ENCODE assay signal across 8 cellular contexts in the genomic region with DNA sequence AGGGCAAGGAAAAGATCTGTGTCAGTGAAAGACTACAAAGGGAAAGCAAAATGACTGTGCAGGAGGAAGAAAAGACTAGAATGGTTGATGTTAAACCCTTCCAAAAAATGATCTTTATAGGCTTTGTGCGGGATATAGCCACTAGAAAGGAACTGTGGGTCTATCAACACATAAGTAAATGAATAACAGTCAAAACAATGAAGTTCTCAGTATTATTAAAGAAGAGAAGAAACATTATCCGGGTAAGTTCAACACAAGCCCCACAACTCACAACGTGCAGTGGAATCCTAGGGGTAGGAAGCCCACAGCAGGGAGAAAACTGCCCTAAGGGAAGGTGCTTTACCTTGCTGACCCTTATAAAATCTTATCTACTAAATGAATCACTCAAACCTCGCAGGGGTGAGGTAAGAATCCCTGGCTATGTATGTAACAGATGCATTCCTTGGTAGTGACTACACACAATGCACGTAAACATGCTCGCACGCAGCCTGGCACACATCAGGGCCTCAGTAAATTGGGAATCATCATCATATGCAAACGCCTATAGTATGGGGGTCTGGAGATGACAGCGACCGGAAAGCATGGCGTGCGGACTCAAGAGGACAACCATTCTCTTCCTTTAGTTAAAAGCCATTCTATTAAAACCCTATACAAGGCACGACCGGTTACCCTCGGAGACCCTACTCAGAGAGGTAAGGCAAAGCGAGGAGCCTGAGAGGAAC. TPM values are rescaled to one million over a fixed set of nuclear protein-coding genes. Genes with fewer than 3 reads are reported as not detected.
DNase-seq lines count a peak whose midpoint lies in the region; ATAC-seq and TF ChIP-seq lines count a peak whose summit lies in the region.

No MANE protein-coding gene starts in this region.

- peaks cover 10 to 13% (median 10%) of the 10 kb centered on the region in 3 donors for H3K4me1 Mint-ChIP-seq in CD8-positive, alpha-beta memory T cell
- H3K4me1 Mint-ChIP-seq in activated T-helper 17 cell treated with anti-CD3 and anti-CD28 coated beads, Interleukin-2, amount 50 U/mL, for 72 hours = no peaks in the 10 kb centered on the region
- peaks cover 12 to 16% of the 10 kb centered on the region in 2 donors for H3K4me1 Mint-ChIP-seq in immature natural killer cell

- no peak for TF ChIP-seq POLR2A in suprapubic skin (IDR thresholded peaks at IDR 0.05)

- 1% methylated on average over 16 of the region's 16 CpGs for WGBS in suprapubic skin

- H3K36me3 ChIP-seq in CD8-positive, alpha-beta memory T cell (ENCODE audit: insufficient read depth, low read length) = no peaks in the 10 kb centered on the region
- H3K36me3 ChIP-seq in suprapubic skin = no peaks in the 10 kb centered on the region

- peaks cover 0 to 5% (median 0%) of the 10 kb centered on the region in 3 donors for H3K36me3 Mint-ChIP-seq in CD8-positive, alpha-beta memory T cell
- H3K36me3 Mint-ChIP-seq in activated T-helper 17 cell treated with anti-CD3 and anti-CD28 coated beads, Interleukin-2, amount 50 U/mL, for 72 hours (ENCODE audit: low read depth) = peaks cover 7% of the 10 kb centered on the region
- H3K36me3 Mint-ChIP-seq in immature natural killer cell = peaks cover 5 to 8% (median 7%) of the 10 kb centered on the region in 3 donors

- TF ChIP-seq EP300 in suprapubic skin (IDR thresholded peaks at IDR 0.05) = no peak

- peaks cover 14% of the 10 kb centered on the region for H3K4me1 ChIP-seq in CD8-positive, alpha-beta memory T cell (ENCODE audit: insufficient read depth, low read length)
- H3K4me1 ChIP-seq in suprapubic skin = peaks cover 74% of the 10 kb centered on the region

- H3K27ac Mint-ChIP-seq in CD8-positive, alpha-beta memory T cell = peak overlapping the region in 6 of 8 donors; percentile 40 to 79 (median 64)
- no peak overlapping the region for H3K27ac Mint-ChIP-seq in activated T-helper 17 cell treated with anti-CD3 and anti-CD28 coated beads, Interleukin-2, amount 50 U/mL, for 72 hours
- peak overlapping the region in 4 of 6 donors; percentile 54 to 75 (median 68) for H3K27ac Mint-ChIP-seq in immature natural killer cell

- POLR2A ChIA-PET in CD8-positive, alpha-beta memory T cell (lab: Charles Lee) = no interaction called here

- no peak for DNase-seq in CD8-positive, alpha-beta memory T cell
- DNase-seq in immature natural killer cell (no peak), suprapubic skin (ENCODE audit: low spot score in 2 of 2) (no peak), NCI-H146 treated with DMSO at 0.1 percent for 48 hours (lab: John Stamatoyannopoulos, UW; ENCODE audit: unreplicated experiment) (no peak), C1 segment of cervical spinal cord (lab: John Stamatoyannopoulos, UW) (no peak)

- peak overlapping the region; percentile 73 to 91 (median 80) for H3K4me3 Mint-ChIP-seq in CD8-positive, alpha-beta memory T cell
- peak overlapping the region; percentile 68 for H3K4me3 Mint-ChIP-seq in activated T-helper 17 cell treated with anti-CD3 and anti-CD28 coated beads, Interleukin-2, amount 50 U/mL, for 72 hours
- H3K4me3 Mint-ChIP-seq in immature natural killer cell = peak overlapping the region; percentile 78 to 85 (median 80)

- H3K4me3 ChIP-seq in CD8-positive, alpha-beta memory T cell (ENCODE audit: low read length) = peak overlapping the region; percentile 77
- peak overlapping the region; percentile 50 for H3K4me3 ChIP-seq in suprapubic skin

- peaks cover 4% of the 10 kb centered on the region for H3K9me3 ChIP-seq in CD8-positive, alpha-beta memory T cell (ENCODE audit: low read length)
- H3K9me3 ChIP-seq in suprapubic skin = no peaks in the 10 kb centered on the region

- no peak for TF ChIP-seq CTCF in suprapubic skin (IDR thresholded peaks at IDR 0.05)

- CTCF ChIA-PET in CD8-positive, alpha-beta memory T cell (lab: Charles Lee) = no interaction called here

- peaks cover 43 to 71% of the 10 kb centered on the region in 2 donors for H3K27me3 Mint-ChIP-seq in CD8-positive, alpha-beta memory T cell
- peaks cover 28% of the 10 kb centered on the region for H3K27me3 Mint-ChIP-seq in activated T-helper 17 cell treated with anti-CD3 and anti-CD28 coated beads, Interleukin-2, amount 50 U/mL, for 72 hours
- peaks cover 13 to 41% (median 23%) of the 10 kb centered on the region in 3 donors for H3K27me3 Mint-ChIP-seq in immature natural killer cell (ENCODE audit: low read depth in 3 of 3)

- peaks cover 11% of the 10 kb centered on the region for H3K27me3 ChIP-seq in CD8-positive, alpha-beta memory T cell (ENCODE audit: insufficient read depth, low read length, poor library complexity, severe bottlenecking)
- H3K27me3 ChIP-seq in suprapubic skin = peaks cover 38% of the 10 kb centered on the region

- H3K9me3 Mint-ChIP-seq in CD8-positive, alpha-beta memory T cell = peaks cover 22 to 55% (median 29%) of the 10 kb centered on the region in 5 donors
- H3K9me3 Mint-ChIP-seq in activated T-helper 17 cell treated with anti-CD3 and anti-CD28 coated beads, Interleukin-2, amount 50 U/mL, for 72 hours = peaks cover 12% of the 10 kb centered on the region
- H3K9me3 Mint-ChIP-seq in immature natural killer cell = peaks cover 8 to 82% (median 37%) of the 10 kb centered on the region in 6 donors

- peak overlapping the region; percentile 65 for H3K27ac ChIP-seq in CD8-positive, alpha-beta memory T cell (ENCODE audit: low read depth, low read length)
- H3K27ac ChIP-seq in suprapubic skin = peak overlapping the region; percentile 74

- peak; percentile 45 for ATAC-seq in GM19455 (IDR thresholded peaks at IDR 0.05; ENCODE audit: unreplicated experiment)
- peak; percentile 12 for ATAC-seq in HG03460 (IDR thresholded peaks at IDR 0.05; ENCODE audit: unreplicated experiment)
- peak; percentile 8 for ATAC-seq in activated T-helper 17 cell treated with anti-CD3 and anti-CD28 coated beads, Interleukin-2, amount 50 U/mL, for 72 hours (replicated peaks)

RNA-seq across cellular contexts. Expression of a gene that starts 11.3 kb away (rescaled TPM):
- not detected for total RNA-seq in CD8-positive, alpha-beta memory T cell
- not detected for polyA plus RNA-seq in CD8-positive, alpha-beta memory T cell
- under 1 TPM in 1 of 2 donors, not detected in 1; 0.52 TPM for total RNA-seq in activated T-helper 17 cell treated with anti-CD3 and anti-CD28 coated beads, Interleukin-2, amount 50 U/mL, for 72 hours
- polyA plus RNA-seq in immature natural killer cell = not detected
- 100 to 1,000 TPM in 1 of 4 donors, 10 to 100 TPM in 3; 86.7 to 135 (median 91.9) TPM for total RNA-seq in suprapubic skin

Comparison
In these comparisons a context has a peak if more than half of its experiments do, and no peak if none do; other contexts are left out.
1. RNA of a gene that starts 11.3 kb away (total RNA-seq): 86.7 to 135 TPM in suprapubic skin; 0.52 TPM in activated T-helper 17 cell treated with anti-CD3 and anti-CD28 coated beads, Interleukin-2, amount 50 U/mL, for 72 hours and not detected in CD8-positive, alpha-beta memory T cell; every median in the first group is over 10 times any median in the second.
2. Peak in every context shown above with its lines, with median percentiles within 50 percentile points of each other: H3K4me3 Mint-ChIP-seq and ATAC-seq.